ENCODE assay signal across 25 cellular contexts in the genomic region with DNA sequence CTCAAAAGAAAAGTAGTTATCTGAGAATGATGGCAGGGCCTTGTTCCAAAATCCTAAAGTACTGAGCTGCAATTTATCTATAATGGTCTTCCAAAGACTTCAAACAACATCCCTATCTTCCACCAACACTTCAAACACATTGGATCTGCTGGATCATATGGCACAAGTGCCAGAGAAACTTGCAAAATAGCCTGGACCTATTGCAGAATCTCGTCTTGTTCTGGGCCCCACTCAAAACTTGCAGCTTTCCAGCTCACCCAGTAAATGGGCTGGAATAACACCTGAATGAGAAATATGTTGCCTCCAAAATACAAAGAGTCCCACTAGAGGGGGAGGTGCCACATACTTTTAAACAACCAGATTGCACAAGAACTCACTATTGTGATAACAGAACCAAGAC. TPM values are rescaled to one million over a fixed set of nuclear protein-coding genes. Genes with fewer than 3 reads are reported as not detected.
DNase-seq lines count a peak whose midpoint lies in the region; ATAC-seq, FAIRE-seq and TF ChIP-seq lines count a peak whose summit lies in the region.
"Had no signal": no experiment of that assay in that cellular context is flagged by ENCODE, and none has a peak within 500 bp of the region (broad histone marks: within the 10 kb centered on the region; RNA-seq: fewer than 3 reads in every experiment).

No MANE protein-coding gene starts in this region.

- no peak for TF ChIP-seq POLR2A in right lobe of liver (IDR thresholded peaks at IDR 0.05)
- TF ChIP-seq POLR2A in HepG2 (IDR thresholded peaks at IDR 0.05; ENCODE audit: insufficient read depth in 1 of 2, low read depth in 2 of 2, low read length in 2 of 2) = no peak
- no peak for TF ChIP-seq POLR2A in K562 (conservative IDR thresholded peaks at IDR 0.05)
- TF ChIP-seq POLR2A in H54 (IDR thresholded peaks at IDR 0.05; ENCODE audit: low read depth, low read length) = no peak

- TF ChIP-seq EP300 in HepG2 (IDR thresholded peaks at IDR 0.05; ENCODE audit: low read depth in 2 of 2, low read length in 2 of 2) (no peak), HepG2 (CRISPR knock-in tag; IDR thresholded peaks at IDR 0.05; ENCODE audit: borderline replicate concordance) (no peak), K562 (IDR thresholded peaks at IDR 0.05; ENCODE audit: low read length) (no peak)

- no peaks in the 10 kb centered on the region for H3K9me1 ChIP-seq in K562 (ENCODE audit: control insufficient read depth, insufficient read depth, low read length)

- TF ChIP-seq RAD21 in HepG2 (CRISPR knock-in tag; IDR thresholded peaks at IDR 0.05) = no peak
- TF ChIP-seq RAD21 in K562 (CRISPR knock-in tag; conservative IDR thresholded peaks at IDR 0.05 in 1 of 2, IDR thresholded peaks at IDR 0.05 in 1 of 2) = no peak

- no peaks in the 10 kb centered on the region for H3K9me3 ChIP-seq in right lobe of liver
- H3K9me3 ChIP-seq in HepG2 (ENCODE audit: low read length) = peaks cover 3% of the 10 kb centered on the region; the same call in 1 of the 2 replicates
- 0 out of 2 replicates have a peak, but pooled peaks cover 2% of the 10 kb centered on the region for H3K9me3 ChIP-seq in K562 (replicated peaks; ENCODE audit: control insufficient read depth, insufficient read depth, low read depth, low read length)
- H3K9me3 ChIP-seq in osteoblast (ENCODE audit: low read depth, low read length) = no peaks in the 10 kb centered on the region
- H3K9me3 ChIP-seq: BE2C had no signal

- TF ChIP-seq CTCF in right lobe of liver (IDR thresholded peaks at IDR 0.05) (no peak), HepG2 (CRISPR knock-in tag; IDR thresholded peaks at IDR 0.05) (no peak), K562 (IDR thresholded peaks at IDR 0.05 in 2 of 3, conservative IDR thresholded peaks at IDR 0.05 in 1 of 3; ENCODE audit: insufficient read depth in 2 of 3, low read depth in 1 of 3, low read length in 3 of 3) (no peak), osteoblast (IDR thresholded peaks at IDR 0.05; ENCODE audit: extremely low read depth, low read depth, low read length) (no peak)

- intact Hi-C loops in right lobe of liver (cut with DNase I) (no loop called here), HepG2 (cut with micrococcal nuclease; ENCODE audit: unreplicated experiment) (no loop called here), K562 (cut with micrococcal nuclease) (no loop called here)

- POLR2A ChIA-PET in HepG2 (lab: Yijun Ruan, JAX) = no interaction called here
- POLR2A ChIA-PET in K562 (lab: Yijun Ruan, JAX) = no interaction called here

- in situ Hi-C loops in HepG2 (cut with HindIII; ENCODE audit: extremely low pct_ligation_motif_present, low pct_unique_long_range_greater_than_20kb) = no loop called here
- in situ Hi-C loops in K562 (cut with MboI) = no loop called here

- H3K79me2 ChIP-seq in HepG2 (ENCODE audit: insufficient read depth, low read length) = no peaks in the 10 kb centered on the region
- H3K79me2 ChIP-seq in K562 (ENCODE audit: control insufficient read depth, insufficient read depth, low read length) = no peaks in the 10 kb centered on the region
- H3K79me2 ChIP-seq in osteoblast (ENCODE audit: insufficient read depth, low read length) = no peaks in the 10 kb centered on the region

- H3K4me2 ChIP-seq in HepG2 (ENCODE audit: low read depth, low read length) = no peak overlapping the region
- H3K4me2 ChIP-seq in K562 (ENCODE audit: insufficient read depth, low read length) = no peak overlapping the region
- no peak overlapping the region for H3K4me2 ChIP-seq in osteoblast (ENCODE audit: insufficient read depth, low read length)
- H3K4me2 ChIP-seq: BLaER1 treated with 17β-estradiol and CSF1 and Interleukin-3, amounts not matched to agents 10 nM and 100 nM had no signal

- no peak for FAIRE-seq in HepG2 (lab: Jason Lieb, UNC)
- no peak for FAIRE-seq in K562 (lab: Jason Lieb, UNC)
- no peak for FAIRE-seq in H54 (lab: Jason Lieb, UNC)
- FAIRE-seq: A204.1, D721Med, GM12891, GM18507, GM19239, H1 had no signal

- H3K9ac ChIP-seq in HepG2 (ENCODE audit: insufficient read depth, low read depth, low read length) (no peak overlapping the region), K562 (ENCODE audit: insufficient read depth in 1 of 2, low read depth in 2 of 2, low read length in 2 of 2) (no peak overlapping the region)
- H3K9ac ChIP-seq: BLaER1 treated with 17β-estradiol and CSF1 and Interleukin-3, amounts not matched to agents 10 nM and 100 nM; GM23248 had no signal

- H3K4me1 ChIP-seq in right lobe of liver = no peaks in the 10 kb centered on the region
- H3K4me1 ChIP-seq in HepG2 (ENCODE audit: insufficient read depth, low read length) = no peaks in the 10 kb centered on the region
- H3K4me1 ChIP-seq in K562 (replicated peaks in 1 of 2; ENCODE audit: control insufficient read depth in 2 of 2, insufficient read depth in 2 of 2, low read length in 2 of 2) = no peaks in the 10 kb centered on the region
- H3K4me1 ChIP-seq in osteoblast (ENCODE audit: insufficient read depth, low read length) = no peaks in the 10 kb centered on the region
- H3K4me1 ChIP-seq: BE2C; BLaER1 treated with 17β-estradiol and CSF1 and Interleukin-3, amounts not matched to agents 10 nM and 100 nM had no signal

- no peaks in the 10 kb centered on the region for H3K27me3 ChIP-seq in right lobe of liver
- H3K27me3 ChIP-seq in HepG2 (ENCODE audit: control insufficient read depth in 1 of 2, insufficient read depth in 2 of 2, low read length in 2 of 2) = no peaks in the 10 kb centered on the region
- no peaks in the 10 kb centered on the region; a peak in 1 of 5 replicates for H3K27me3 ChIP-seq in K562 (ENCODE audit: control insufficient read depth in 2 of 2, insufficient read depth in 2 of 2, low read length in 2 of 2)
- H3K27me3 ChIP-seq in osteoblast (ENCODE audit: insufficient read depth, low read length) = no peaks in the 10 kb centered on the region
- H3K27me3 ChIP-seq: BE2C; BLaER1 treated with 17β-estradiol and CSF1 and Interleukin-3, amounts not matched to agents 10 nM and 100 nM had no signal

- no peaks in the 10 kb centered on the region for H4K20me1 ChIP-seq in HepG2 (ENCODE audit: insufficient read depth, low read length)
- H4K20me1 ChIP-seq in K562 (replicated peaks; ENCODE audit: control insufficient read depth, insufficient read depth, low read length) = no peaks in the 10 kb centered on the region
- H4K20me1 ChIP-seq in osteoblast (ENCODE audit: insufficient read depth, low read length) = no peaks in the 10 kb centered on the region
- H4K20me1 ChIP-seq: BLaER1 treated with 17β-estradiol and CSF1 and Interleukin-3, amounts not matched to agents 10 nM and 100 nM had no signal

- DNase-seq in right lobe of liver (no peak), HepG2 (ENCODE audit: low spot score) (no peak), K562 (ENCODE audit: extremely low read depth in 1 of 4, low spot score in 3 of 4) (no peak), osteoblast (ENCODE audit: insufficient read length, low spot score, missing footprints) (peak; percentile 5), H54 (ENCODE audit: insufficient read length, low spot score) (no peak)
- DNase-seq: ACHN; AML-193; BE2C; CD4-positive, alpha-beta T cell; CD8-positive, alpha-beta memory T cell; DMS 273 treated with DMSO at 0.1 percent for 48 hours; DMS79 treated with DMSO at 0.1 percent for 48 hours; GF-D8; GM23248; H9 had no signal

- no peaks in the 10 kb centered on the region for H3K36me3 ChIP-seq in right lobe of liver
- H3K36me3 ChIP-seq in HepG2 (replicated peaks in 1 of 2; ENCODE audit: control insufficient read depth in 1 of 2, insufficient read depth in 2 of 2, low read length in 2 of 2) = no peaks in the 10 kb centered on the region
- no peaks in the 10 kb centered on the region for H3K36me3 ChIP-seq in K562 (ENCODE audit: control insufficient read depth, insufficient read depth, low read length)
- no peaks in the 10 kb centered on the region for H3K36me3 ChIP-seq in osteoblast (ENCODE audit: insufficient read depth, low read length)
- H3K36me3 ChIP-seq: BE2C had no signal

- WGBS in right lobe of liver (ENCODE audit: insufficient coverage, low coverage, low lambda C conversion rate, missing lambda C conversion rate) = 14% methylated on average over 1 of the region's 1 CpG
- 0% methylated on average over 1 of the region's 1 CpG for WGBS in HepG2 (ENCODE audit: low lambda C conversion rate)
- 0% methylated on average over 1 of the region's 1 CpG for WGBS in K562 (ENCODE audit: insufficient coverage, low coverage, missing lambda C conversion rate)

- no peak overlapping the region for H2AFZ ChIP-seq in HepG2 (ENCODE audit: low read length)
- no peak overlapping the region for H2AFZ ChIP-seq in K562 (ENCODE audit: low read depth, low read length)
- no peak overlapping the region for H2AFZ ChIP-seq in osteoblast (ENCODE audit: low read length)
- H2AFZ ChIP-seq: GM23248 had no signal

- ATAC-seq in right lobe of liver = peak in 3 of 4 donors; percentile 15 to 61 (median 50)
- no peak for ATAC-seq in HepG2
- ATAC-seq in K562 = no peak
- no peak for ATAC-seq in GM18867 (IDR thresholded peaks at IDR 0.05; ENCODE audit: unreplicated experiment)
- ATAC-seq: HCT116 had no signal

- BruUV-seq in HepG2 (replicated peaks; lab: Mats Ljungman, UMichigan) (no TSS peak), K562 (replicated peaks; lab: Mats Ljungman, UMichigan) (no TSS peak)

- no peak overlapping the region for H3K4me3 ChIP-seq in right lobe of liver
- no peak overlapping the region for H3K4me3 ChIP-seq in HepG2 (replicated peaks in 1 of 3; ENCODE audit: insufficient read depth in 1 of 3, low read depth in 2 of 3, low read length in 3 of 3)
- no peak overlapping the region for H3K4me3 ChIP-seq in K562
- no peak overlapping the region for H3K4me3 ChIP-seq in osteoblast (ENCODE audit: insufficient read depth, low read length)
- H3K4me3 ChIP-seq: BLaER1 treated with 17β-estradiol and CSF1 and Interleukin-3, amounts not matched to agents 10 nM and 100 nM; GM23248 had no signal

- no peak overlapping the region for H3K27ac ChIP-seq in right lobe of liver
- H3K27ac ChIP-seq in HepG2 (ENCODE audit: extremely low read length, insufficient read depth, low read length) = no peak overlapping the region
- no peak overlapping the region for H3K27ac ChIP-seq in K562 (ENCODE audit: extremely low read depth, low read depth, low read length)
- no peak overlapping the region for H3K27ac ChIP-seq in osteoblast (ENCODE audit: low read depth, low read length)
- H3K27ac ChIP-seq: 22Rv1; BLaER1 treated with 17β-estradiol and CSF1 and Interleukin-3, amounts not matched to agents 10 nM and 100 nM; GM23248 had no signal

- CTCF ChIA-PET in HepG2 (lab: Yijun Ruan, JAX; ENCODE audit: low intra/inter-chr PET ratio, low total read pairs) (no interaction called here), K562 (lab: Yijun Ruan, JAX; ENCODE audit: low intra/inter-chr PET ratio) (no interaction called here)

RNA-seq across cellular contexts. Expression of a gene that starts 44.0 kb away (rescaled TPM):
- total RNA-seq in right lobe of liver (10 to 100 TPM; 13.6 to 16.6 (median 15.0) TPM), HepG2 (2016; rRNA removed; fragmentation: Illumina TruSeq; extraction: Trizol) (29.4 and 45.4 TPM in 2 replicates), K562 (2014; rRNA removed) (9.9 and 11.6 TPM in 2 replicates), K562 (2014; rRNA removed; fragmentation: Illumina TruSeq; extraction: Trizol) (22.9 and 25.4 TPM in 2 replicates), K562 (2015; rRNA removed; fragmentation: Illumina TruSeq; extraction: Trizol) (24.4 and 25.3 TPM in 2 replicates), K562 (2021) (23.5 and 23.7 TPM in 2 replicates), osteoblast (41.5 and 43.4 TPM in 2 replicates)
- total RNA-seq in HepG2 (2016; cell fraction: cytosol; rRNA removed; fragmentation: Illumina TruSeq; extraction: Trizol; ENCODE audit: low read depth) = 34.8 and 39.2 TPM in 2 replicates
- 34.6 and 44.6 TPM in 2 replicates for total RNA-seq in HepG2 (2016; cell fraction: insoluble cytoplasmic fraction; rRNA removed; fragmentation: Illumina TruSeq; extraction: Trizol)
- 19.9 and 20.3 TPM in 2 replicates for total RNA-seq in HepG2 (2016; cell fraction: membrane; rRNA removed; fragmentation: Illumina TruSeq; extraction: Trizol)
- total RNA-seq in HepG2 (2016; cell fraction: nucleus; rRNA removed; fragmentation: Illumina TruSeq; extraction: Trizol) = 52.3 and 53.1 TPM in 2 replicates
- polyA plus RNA-seq in HepG2 (2011; rRNA removed) (14.0 and 17.0 TPM in 2 replicates), K562 (2011; rRNA removed) (19.6 and 20.0 TPM in 2 replicates), K562 (2014; fragmentation: Illumina TruSeq; extraction: Trizol) (16.0 and 19.2 TPM in 2 replicates), K562 (2014; fragmentation: Nextera tagmentation; extraction: Ambion mirVana) (1 to 10 TPM; 4.5 to 5.4 TPM), K562 (2014; rRNA removed) (12.8 and 13.2 TPM in 2 replicates)
- 4.9 and 8.1 TPM in 2 replicates for polyA plus RNA-seq in HepG2 (2011; cell fraction: cytosol; rRNA removed)
- 14.0 and 19.9 TPM in 2 replicates for polyA plus RNA-seq in HepG2 (2011; cell fraction: nucleus; rRNA removed)
- 14.5 and 17.9 TPM in 2 replicates for polyA plus RNA-seq in HepG2 (2012)
- polyA plus RNA-seq in HepG2 (2016; cell fraction: cytosol; fragmentation: Illumina TruSeq; extraction: Trizol; ENCODE audit: low read depth) = 0.43 and 0.73 TPM in 2 replicates
- 30.5 and 33.8 TPM in 2 replicates for polyA plus RNA-seq in HepG2 (2016; cell fraction: insoluble cytoplasmic fraction; fragmentation: Illumina TruSeq; extraction: Trizol; ENCODE audit: low read depth)
- 2.6 TPM in 2 replicates for polyA plus RNA-seq in HepG2 (2016; cell fraction: membrane; fragmentation: Illumina TruSeq; extraction: Trizol; ENCODE audit: low read depth)
- 59.6 and 69.2 TPM in 2 replicates for polyA plus RNA-seq in HepG2 (2016; cell fraction: nucleus; fragmentation: Illumina TruSeq; extraction: Trizol; ENCODE audit: insufficient read depth, low read depth)
- polyA minus RNA-seq in HepG2 (2011; rRNA and poly(A)+ RNA removed; ENCODE audit: low replicate concordance) = 13.2 and 30.2 TPM in 2 replicates
- 28.5 and 42.5 TPM in 2 replicates for polyA minus RNA-seq in HepG2 (2011; cell fraction: cytosol; rRNA and poly(A)+ RNA removed)
- polyA minus RNA-seq in HepG2 (2011; cell fraction: nucleus; rRNA and poly(A)+ RNA removed) = 80.6 and 105 TPM in 2 replicates
- total RNA-seq in K562 (2011; cell fraction: chromatin; rRNA removed; ENCODE audit: low replicate concordance) = 29.6 and 110 TPM in 2 replicates
- 12.8 and 18.0 TPM in 2 replicates for total RNA-seq in K562 (2011; cell fraction: nucleolus; rRNA removed)
- 24.9 and 32.8 TPM in 2 replicates for total RNA-seq in K562 (2011; cell fraction: nucleoplasm; rRNA removed)
- polyA plus RNA-seq in K562 (2011; cell fraction: cytosol; rRNA removed) = 2.1 and 4.8 TPM in 2 replicates
- polyA plus RNA-seq in K562 (2011; cell fraction: nucleus; rRNA removed) = 26.6 and 33.3 TPM in 2 replicates
- polyA plus RNA-seq in K562 (2012) = 10.8 and 11.7 TPM in 2 replicates
- polyA minus RNA-seq in K562 (2011; rRNA and poly(A)+ RNA removed) = 38.5 and 48.0 TPM in 2 replicates
- polyA minus RNA-seq in K562 (2011; cell fraction: cytosol; rRNA and poly(A)+ RNA removed) = 11.6 and 13.0 TPM in 2 replicates
- 26.3 and 48.3 TPM in 2 replicates for polyA minus RNA-seq in K562 (2011; cell fraction: nucleus; rRNA and poly(A)+ RNA removed)

Comparison
In these comparisons a context has a peak if more than half of its experiments do, and no peak if none do; other contexts are left out.
1. ATAC-seq: peak in right lobe of liver (3 of 4); none in HepG2 (single experiment), K562 (single experiment) and GM18867 (single experiment).